Comparison of ENCODE assay signal across 9 cellular contexts in the genomic region with DNA sequence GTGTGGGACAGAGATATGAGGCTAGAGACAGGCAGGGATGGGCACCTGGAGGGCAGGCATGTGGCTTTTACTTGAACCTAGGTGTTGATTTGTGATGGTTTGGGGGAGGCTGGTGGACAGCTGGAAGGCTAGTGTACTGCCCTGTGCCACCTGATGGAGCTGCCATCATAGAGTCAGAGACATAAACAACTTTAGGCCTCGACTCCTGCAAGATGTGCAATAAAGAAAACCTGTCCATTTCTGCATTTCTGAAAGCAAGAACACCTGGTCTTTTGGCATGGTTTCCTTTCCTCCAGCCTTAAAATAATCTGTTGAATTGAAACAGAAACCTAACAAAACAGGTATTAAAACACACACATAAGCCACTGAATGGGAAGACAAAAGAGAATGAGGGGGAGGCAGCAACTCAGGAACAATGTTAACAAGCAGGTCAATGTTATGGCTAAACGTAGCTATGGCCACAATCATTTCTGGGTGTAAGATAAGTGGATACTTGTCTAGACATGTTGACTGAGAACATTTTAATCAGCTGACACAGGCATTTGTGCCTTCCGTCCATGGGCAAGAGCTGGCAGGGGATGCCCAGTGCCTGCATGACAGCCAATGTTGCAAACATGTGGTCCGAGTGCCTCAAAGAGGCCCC.
DNase-seq lines count a peak whose midpoint lies in the region; ATAC-seq lines count a peak whose summit lies in the region.
"Had no signal": no experiment of that assay in that cellular context is flagged by ENCODE, and none has a peak within 500 bp of the region (broad histone marks: within the 10 kb centered on the region; RNA-seq: fewer than 3 reads in every experiment).

No MANE protein-coding gene starts in this region.

- no peaks in the 10 kb centered on the region for H3K27me3 Mint-ChIP-seq in stimulated activated memory B cell treated with anti-CD40 and anti-IgM and Interleukin-4, amounts not matched to agents 10 μg/mL and 1 μg/mL and 100 μg/mL, for 72 hours

- H3K4me3 Mint-ChIP-seq in stimulated activated memory B cell treated with anti-CD40 and anti-IgM and Interleukin-4, amounts not matched to agents 10 μg/mL and 1 μg/mL and 100 μg/mL, for 72 hours: no peak overlapping the region

- peak; percentile 91 for DNase-seq in NCI-H2029 (lab: John Stamatoyannopoulos, UW)
- peak; percentile 68 for DNase-seq in Right ventricle myocardium superior
- DNase-seq in activated naive CD4-positive, alpha-beta T cell treated with anti-CD3 and anti-CD28 coated beads, Interleukin-2, amount 50 U/mL, for 16 hours: no peak
- no peak for DNase-seq in ACHN
- DNase-seq in NOMO-1 treated with dmso at 0.1 percent for 144 hours (lab: John Stamatoyannopoulos, UW; ENCODE audit: unreplicated experiment): no peak
- DNase-seq: H7 had no signal

- H3K36me3 Mint-ChIP-seq in stimulated activated memory B cell treated with anti-CD40 and anti-IgM and Interleukin-4, amounts not matched to agents 10 μg/mL and 1 μg/mL and 100 μg/mL, for 72 hours: no peaks in the 10 kb centered on the region

- peaks cover 11% of the 10 kb centered on the region for H3K4me1 Mint-ChIP-seq in stimulated activated memory B cell treated with anti-CD40 and anti-IgM and Interleukin-4, amounts not matched to agents 10 μg/mL and 1 μg/mL and 100 μg/mL, for 72 hours

- intact Hi-C loops in Right ventricle myocardium superior (cut with DNase I): loop anchor here (5.0 kb wide), 1 partner anchor 87 kb away; a partner anchor contains a TSS

- H3K27ac Mint-ChIP-seq in stimulated activated memory B cell treated with anti-CD40 and anti-IgM and Interleukin-4, amounts not matched to agents 10 μg/mL and 1 μg/mL and 100 μg/mL, for 72 hours: no peak overlapping the region

- in situ Hi-C loops in ACHN (cut with HindIII; ENCODE audit: low pct_ligation_motif_present, low pct_unique_long_range_greater_than_20kb, low sequenced_read_pairs): no loop called here

- ATAC-seq in GM18508 (IDR thresholded peaks at IDR 0.05; ENCODE audit: insufficient read depth, unreplicated experiment) (peak; percentile 64), HG02571 (IDR thresholded peaks at IDR 0.05; ENCODE audit: unreplicated experiment) (peak; percentile 68), Right ventricle myocardium superior (ENCODE audit: poor library complexity) (peak; percentile 91)
- no peak for ATAC-seq in stimulated activated memory B cell treated with anti-CD40 and anti-IgM and Interleukin-4, amounts not matched to agents 10 μg/mL and 1 μg/mL and 100 μg/mL, for 72 hours

- no peaks in the 10 kb centered on the region for H3K9me3 Mint-ChIP-seq in stimulated activated memory B cell treated with anti-CD40 and anti-IgM and Interleukin-4, amounts not matched to agents 10 μg/mL and 1 μg/mL and 100 μg/mL, for 72 hours

Comparison
In these comparisons a context has a peak if more than half of its experiments do, and no peak if none do; other contexts are left out.
1. DNase-seq: peak in NCI-H2029 (single experiment) and Right ventricle myocardium superior (single experiment); none in activated naive CD4-positive, alpha-beta T cell treated with anti-CD3 and anti-CD28 coated beads, Interleukin-2, amount 50 U/mL, for 16 hours (single experiment), ACHN (single experiment) and NOMO-1 treated with dmso at 0.1 percent for 144 hours (single experiment).